ENCODE assay signal across 10 cellular contexts in genomic region chr16:51431517-51432241, GRCh38.
A peak's percentile ranks its signal among the peaks of the same experiment; 100 is the strongest.
DNase-seq lines count a peak whose midpoint lies in the region; TF ChIP-seq lines count a peak whose summit lies in the region.
"Had no signal": no experiment of that assay in that cellular context is flagged by ENCODE, and none has a peak within 500 bp of the region (broad histone marks: within the 10 kb centered on the region; RNA-seq: fewer than 3 reads in every experiment).

No MANE protein-coding gene starts in this region.

- peak; percentile 92 for DNase-seq in ACHN
- DNase-seq in HT1080 (ENCODE audit: low read depth) = peak; percentile 94
- peak; percentile 97 for DNase-seq in astrocyte of the cerebellum (ENCODE audit: low read depth)
- peak; percentile 99 for DNase-seq in kidney tubule cell (ENCODE audit: low spot score)
- DNase-seq in HuH-7 (ENCODE audit: low spot score) = no peak
- DNase-seq in stimulated activated CD4-positive, alpha-beta T cell treated with anti-CD3 and anti-CD28 coated beads, Interleukin-2, amount 100 ng/mL, for 48 hours = no peak
- DNase-seq in activated CD4-positive, alpha-beta T cell treated with anti-CD3 and anti-CD28 coated beads for 1 hour = no peak
- no peak for DNase-seq in DMS79 treated with DMSO at 0.1 percent for 48 hours (lab: John Stamatoyannopoulos, UW)
- DNase-seq: CD8-positive, alpha-beta T cell; NCI-H1092 had no signal

- H3K4me3 ChIP-seq in astrocyte of the cerebellum (ENCODE audit: low read depth, low read length) = no peak overlapping the region

- no peak for TF ChIP-seq CTCF in astrocyte of the cerebellum (IDR thresholded peaks at IDR 0.05; ENCODE audit: low read depth, low read length, missing control alignments)

- in situ Hi-C loops in ACHN (cut with HindIII; ENCODE audit: low pct_ligation_motif_present, low pct_unique_long_range_greater_than_20kb, low sequenced_read_pairs) (no loop called here), astrocyte of the cerebellum (cut with HindIII; ENCODE audit: low sequenced_read_pairs) (no loop called here)

Comparison
In these comparisons a context has a peak if more than half of its experiments do, and no peak if none do; other contexts are left out.
1. DNase-seq: peak in ACHN (single experiment), HT1080 (single experiment), astrocyte of the cerebellum (single experiment) and kidney tubule cell (single experiment); none in HuH-7 (single experiment), stimulated activated CD4-positive, alpha-beta T cell treated with anti-CD3 and anti-CD28 coated beads, Interleukin-2, amount 100 ng/mL, for 48 hours (0 of 2), activated CD4-positive, alpha-beta T cell treated with anti-CD3 and anti-CD28 coated beads for 1 hour (single experiment) and DMS79 treated with DMSO at 0.1 percent for 48 hours (single experiment).